ENCODE assay signal across 27 cellular contexts in the genomic region with DNA sequence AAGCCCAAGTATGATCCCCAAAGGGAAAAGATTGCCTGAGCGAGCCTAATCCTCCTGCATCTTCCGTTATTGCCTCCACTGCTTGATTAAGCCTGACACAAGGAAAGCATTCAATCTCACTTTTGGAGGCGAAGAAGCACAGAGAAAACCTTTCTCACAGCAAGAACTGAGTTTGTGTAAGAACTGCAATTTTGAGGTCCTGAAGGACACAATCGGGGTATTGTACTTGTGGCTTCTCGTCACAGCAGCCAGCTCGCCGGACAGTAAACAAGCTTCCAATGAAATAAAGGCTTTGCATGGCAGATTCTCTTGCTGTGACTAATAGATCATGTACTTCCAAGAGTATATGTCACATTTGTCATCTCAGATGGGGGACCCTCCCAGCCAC. TPM values are rescaled to one million over a fixed set of nuclear protein-coding genes. Genes with fewer than 3 reads are reported as not detected.
DNase-seq lines count a peak whose midpoint lies in the region; ATAC-seq and TF ChIP-seq lines count a peak whose summit lies in the region.
"Had no signal": no experiment of that assay in that cellular context is flagged by ENCODE, and none has a peak within 500 bp of the region (broad histone marks: within the 10 kb centered on the region; RNA-seq: fewer than 3 reads in every experiment).

No MANE protein-coding gene starts in this region.

- DNase-seq in GM23338 (ENCODE audit: low spot score) (no peak), dorsolateral prefrontal cortex (peak in 2 of 10 donors; percentile 49 to 62), sigmoid colon (peak; percentile 41), SKM-1 treated with dmso at 0.1 percent for 144 hours (lab: John Stamatoyannopoulos, UW; ENCODE audit: unreplicated experiment) (no peak), mesothelial cell of epicardium (ENCODE audit: low spot score in 2 of 2, unreplicated experiment in 2 of 2) (no peak)
- no peak for DNase-seq in CD4-positive, alpha-beta T cell
- DNase-seq: activated CD4-positive, alpha-beta T cell treated with anti-CD3 and anti-CD28 coated beads, Interleukin-2, amount 50 U/mL, for 1 hour; Caco-2; effector CD4-positive, alpha-beta T cell; GF-D8; kidney glomerular epithelial cell; NCI-H1436 treated with DMSO at 0.1 percent for 48 hours; NCI-H446 treated with DMSO at 0.1 percent for 48 hours; pancreas; right lobe of liver; stimulated activated naive CD8-positive, alpha-beta T cell treated with anti-CD3 and anti-CD28 coated beads, Interleukin-15, amount 100 ng/mL, for 72 hours; T1000 had no signal

- peaks cover 4% of the 10 kb centered on the region; the same call in 1 of the 2 replicates for H3F3A ChIP-seq in GM23338 (replicated peaks; ENCODE audit: low read depth)

- ATAC-seq in GM23338 (no peak), GM19351 (IDR thresholded peaks at IDR 0.05; ENCODE audit: unreplicated experiment) (no peak)
- ATAC-seq in CD4-positive, alpha-beta T cell (ENCODE audit: poor library complexity) = no peak
- ATAC-seq: activated naive CD4-positive, alpha-beta T cell treated with anti-CD3 and anti-CD28 coated beads, Interleukin-2, amount 50 U/mL, for 72 hours; naive thymus-derived CD8-positive, alpha-beta T cell; pancreas; right lobe of liver; stimulated activated naive CD8-positive, alpha-beta T cell treated with anti-CD3 and anti-CD28 coated beads, Interleukin-15, amount 100 ng/mL, for 72 hours had no signal

- TF ChIP-seq POLR2A in sigmoid colon (IDR thresholded peaks at IDR 0.05) = no peak

- POLR2A ChIA-PET in CD4-positive, alpha-beta T cell (lab: Charles Lee) = no interaction called here

- H3K27ac ChIP-seq in GM23338 (ENCODE audit: low read depth) = no peak overlapping the region
- H3K27ac ChIP-seq in dorsolateral prefrontal cortex = peak overlapping the region; percentile 9 to 97 (median 87)
- peak overlapping the region; percentile 16 for H3K27ac ChIP-seq in mesodermal cell (ENCODE audit: low read depth, low read length, severe bottlenecking)
- H3K27ac ChIP-seq in sigmoid colon = peak overlapping the region; percentile 99 to 100 (median 99)
- no peak overlapping the region for H3K27ac ChIP-seq in CD4-positive, alpha-beta T cell (ENCODE audit: low read depth, low read length)
- H3K27ac ChIP-seq: KMS-11, pancreas, right lobe of liver, RWPE1 had no signal

- TF ChIP-seq CTCF in GM23338 (conservative IDR thresholded peaks at IDR 0.05; ENCODE audit: low read depth in 2 of 2) (no peak), dorsolateral prefrontal cortex (IDR thresholded peaks at IDR 0.05 in 54 of 56, conservative IDR thresholded peaks at IDR 0.05 in 2 of 56; ENCODE audit: low read depth in 1 of 56, partially characterized antibody in 56 of 56) (no peak), sigmoid colon (IDR thresholded peaks at IDR 0.05) (no peak), mesothelial cell of epicardium (IDR thresholded peaks at IDR 0.05; ENCODE audit: unreplicated experiment) (no peak)
- TF ChIP-seq CTCF in CD4-positive, alpha-beta T cell (IDR thresholded peaks at IDR 0.05) = no peak

- no peaks in the 10 kb centered on the region for H3K9me2 ChIP-seq in GM23338 (ENCODE audit: insufficient read depth)

- H2AFZ ChIP-seq in GM23338 = no peak overlapping the region

- H3K27ac Mint-ChIP-seq in GM23338 = no peak overlapping the region
- no peak overlapping the region for H3K27ac Mint-ChIP-seq in CD4-positive, alpha-beta T cell
- H3K27ac Mint-ChIP-seq in mesothelial cell of epicardium = no peak overlapping the region
- H3K27ac Mint-ChIP-seq: activated naive CD4-positive, alpha-beta T cell treated with anti-CD3 and anti-CD28 coated beads, Interleukin-2, amount 50 U/mL, for 72 hours; activated T-helper 1 cell treated with anti-CD3 and anti-CD28 coated beads, Interleukin-12 subunit alpha, Interleukin-12 subunit beta, Interleukin-2, Interleukin-4 antibody, amounts not matched to agents 30 ng/mL and 10 ng/mL and 1 ng/mL, durations not matched to agents 14 hours and 24 hours and 36 hours; naive thymus-derived CD8-positive, alpha-beta T cell; stimulated activated naive CD8-positive, alpha-beta T cell treated with anti-CD3 and anti-CD28 coated beads, Interleukin-15, amount 100 ng/mL, for 72 hours had no signal

- H3K27me3 ChIP-seq in GM23338 (ENCODE audit: insufficient read depth) (peaks cover 71% of the 10 kb centered on the region), dorsolateral prefrontal cortex (peaks cover 9 to 95% (median 63%) of the 10 kb centered on the region in 45 donors), sigmoid colon (no peaks in the 10 kb centered on the region)
- H3K27me3 ChIP-seq in CD4-positive, alpha-beta T cell (ENCODE audit: control insufficient read depth, insufficient read depth, low read length) = peaks cover 61% of the 10 kb centered on the region

- no peak overlapping the region for H3K4me2 ChIP-seq in GM23338
- H3K4me2 ChIP-seq: KMS-11 had no signal

- H3K36me3 ChIP-seq in GM23338 (ENCODE audit: insufficient read depth) (no peaks in the 10 kb centered on the region), mesodermal cell (ENCODE audit: control insufficient read depth, insufficient read depth, low read length) (peaks cover 10% of the 10 kb centered on the region), sigmoid colon (peaks cover 7 to 28% (median 16%) of the 10 kb centered on the region in 4 donors)
- H3K36me3 ChIP-seq: pancreas, right lobe of liver had no signal

- WGBS in mesodermal cell (ENCODE audit: insufficient coverage in 2 of 2), 2 experiments = 81 to 82% methylated on average over 6 to 7 of the region's 7 CpGs
- WGBS in sigmoid colon, 2 donors = 70 to 74% methylated on average over 7 of the region's 7 CpGs

- CTCF ChIA-PET in CD4-positive, alpha-beta T cell (lab: Charles Lee) = no interaction called here

- H3K79me2 ChIP-seq in GM23338 (replicated peaks; ENCODE audit: insufficient read depth) = no peaks in the 10 kb centered on the region

- H3K4me1 ChIP-seq in GM23338 (ENCODE audit: insufficient read depth) = peaks cover 18% of the 10 kb centered on the region; the same call in 1 of the 2 replicates
- H3K4me1 ChIP-seq in mesodermal cell (ENCODE audit: control insufficient read depth, insufficient read depth, low read length, poor library complexity, severe bottlenecking) = peaks cover 33% of the 10 kb centered on the region
- H3K4me1 ChIP-seq in sigmoid colon = peaks cover 0 to 52% (median 50%) of the 10 kb centered on the region in 4 donors
- H3K4me1 ChIP-seq: Caco-2, pancreas, right lobe of liver had no signal

- TF ChIP-seq EP300 in sigmoid colon (IDR thresholded peaks at IDR 0.05) = no peak

- H3K9me3 Mint-ChIP-seq in GM23338 (no peaks in the 10 kb centered on the region), mesothelial cell of epicardium (no peaks in the 10 kb centered on the region)
- H3K9me3 Mint-ChIP-seq in CD4-positive, alpha-beta T cell = no peaks in the 10 kb centered on the region
- H3K9me3 Mint-ChIP-seq: activated naive CD4-positive, alpha-beta T cell treated with anti-CD3 and anti-CD28 coated beads, Interleukin-2, amount 50 U/mL, for 72 hours; activated T-helper 1 cell treated with anti-CD3 and anti-CD28 coated beads, Interleukin-12 subunit alpha, Interleukin-12 subunit beta, Interleukin-2, Interleukin-4 antibody, amounts not matched to agents 30 ng/mL and 10 ng/mL and 1 ng/mL, durations not matched to agents 14 hours and 24 hours and 36 hours; naive thymus-derived CD8-positive, alpha-beta T cell; stimulated activated naive CD8-positive, alpha-beta T cell treated with anti-CD3 and anti-CD28 coated beads, Interleukin-15, amount 100 ng/mL, for 72 hours had no signal

- H3K4me3 Mint-ChIP-seq in GM23338 = no peak overlapping the region
- no peak overlapping the region for H3K4me3 Mint-ChIP-seq in CD4-positive, alpha-beta T cell
- no peak overlapping the region for H3K4me3 Mint-ChIP-seq in mesothelial cell of epicardium
- H3K4me3 Mint-ChIP-seq: activated T-helper 1 cell treated with anti-CD3 and anti-CD28 coated beads, Interleukin-12 subunit alpha, Interleukin-12 subunit beta, Interleukin-2, Interleukin-4 antibody, amounts not matched to agents 30 ng/mL and 10 ng/mL and 1 ng/mL, durations not matched to agents 14 hours and 24 hours and 36 hours; naive thymus-derived CD8-positive, alpha-beta T cell; stimulated activated naive CD8-positive, alpha-beta T cell treated with anti-CD3 and anti-CD28 coated beads, Interleukin-15, amount 100 ng/mL, for 72 hours had no signal

- H3K36me3 Mint-ChIP-seq in GM23338 (ENCODE audit: low read depth) (no peaks in the 10 kb centered on the region), mesothelial cell of epicardium (no peaks in the 10 kb centered on the region)
- H3K36me3 Mint-ChIP-seq in CD4-positive, alpha-beta T cell (ENCODE audit: low read depth) = no peaks in the 10 kb centered on the region
- H3K36me3 Mint-ChIP-seq: activated naive CD4-positive, alpha-beta T cell treated with anti-CD3 and anti-CD28 coated beads, Interleukin-2, amount 50 U/mL, for 72 hours; naive thymus-derived CD8-positive, alpha-beta T cell had no signal

- H3K9me3 ChIP-seq in mesodermal cell (ENCODE audit: control insufficient read depth, low read length) (no peaks in the 10 kb centered on the region), sigmoid colon (no peaks in the 10 kb centered on the region)
- H3K9me3 ChIP-seq in CD4-positive, alpha-beta T cell (ENCODE audit: control insufficient read depth, low read length) = no peaks in the 10 kb centered on the region
- H3K9me3 ChIP-seq: Caco-2, pancreas, right lobe of liver had no signal

- intact Hi-C loops in dorsolateral prefrontal cortex (cut with DNase I) (loop anchor here in 1 of 2 donors (2.0 kb wide), 1 partner anchor 39 kb away; no protein-coding TSS in a partner anchor), sigmoid colon (cut with DNase I) (no loop called here)
- intact Hi-C loops in CD4-positive, alpha-beta T cell (cut with DNase I, micrococcal nuclease) = no loop called here

- peaks cover 27% of the 10 kb centered on the region for H3K4me1 Mint-ChIP-seq in GM23338
- H3K4me1 Mint-ChIP-seq in CD4-positive, alpha-beta T cell (ENCODE audit: low read depth) = no peaks in the 10 kb centered on the region
- H3K4me1 Mint-ChIP-seq in mesothelial cell of epicardium = no peaks in the 10 kb centered on the region

- H3K27me3 Mint-ChIP-seq in GM23338 (ENCODE audit: insufficient read depth, low read depth, poor library complexity) (peaks cover 73% of the 10 kb centered on the region), mesothelial cell of epicardium (ENCODE audit: low read depth) (peaks cover 100% of the 10 kb centered on the region)
- H3K27me3 Mint-ChIP-seq in CD4-positive, alpha-beta T cell = peaks cover 88% of the 10 kb centered on the region

- H3K4me3 ChIP-seq in GM23338 (no peak overlapping the region), dorsolateral prefrontal cortex (peak overlapping the region in 12 of 59 donors; percentile 10 to 42 (median 24)), mesodermal cell (ENCODE audit: extremely low read depth, insufficient read depth, low read length, poor library complexity, severe bottlenecking) (no peak overlapping the region), sigmoid colon (no peak overlapping the region)
- H3K4me3 ChIP-seq: pancreas, right lobe of liver had no signal

- peaks cover 13% of the 10 kb centered on the region; the same call in 1 of the 2 replicates for H4K20me1 ChIP-seq in GM23338 (replicated peaks; ENCODE audit: insufficient read depth)

RNA-seq across cellular contexts. Expression of a gene that starts 18.7 kb away (rescaled TPM):
- 0.10 TPM in 1 of 2 replicates, not detected in the other for total RNA-seq in GM23338 (2014; rRNA removed; shearing (Covaris generic))
- polyA plus RNA-seq in GM23338 (2016; fragmentation: Nextera tagmentation; extraction: Ambion mirVana) = 0.15 TPM in 1 of 2 replicates, not detected in the other
- total RNA-seq in dorsolateral prefrontal cortex = 1 to 10 TPM in 118 of 120 experiments, under 1 TPM in 2; 0.96 to 6.6 (median 2.5) TPM
- 22.0 TPM for polyA plus RNA-seq in mesodermal cell (2013, experiment 1 of 2)
- 26.8 TPM for polyA plus RNA-seq in mesodermal cell (2013, experiment 2 of 2)
- 10 to 100 TPM; 44.6 to 74.2 (median 59.3) TPM for total RNA-seq in sigmoid colon
- 1 to 10 TPM; 2.5 to 8.5 (median 4.8) TPM for polyA plus RNA-seq in sigmoid colon
- not detected for total RNA-seq in CD4-positive, alpha-beta T cell
- 1.9 to 2.6 TPM (median 1.9 TPM) in 3 replicates for total RNA-seq in mesothelial cell of epicardium
- total RNA-seq: A673; activated naive CD4-positive, alpha-beta T cell treated with anti-CD3 and anti-CD28 coated beads, Interleukin-2, amount 50 U/mL, for 72 hours; activated T-helper 1 cell treated with anti-CD3 and anti-CD28 coated beads, Interleukin-12 subunit alpha, Interleukin-12 subunit beta, Interleukin-2, Interleukin-4 antibody, amounts not matched to agents 30 ng/mL and 10 ng/mL and 1 ng/mL, durations not matched to agents 14 hours and 24 hours and 36 hours; H1; HT-29; naive thymus-derived CD8-positive, alpha-beta T cell had no signal
- polyA plus RNA-seq: naive thymus-derived CD8-positive, alpha-beta T cell had no signal

Comparison
In these comparisons a context has a peak if more than half of its experiments do, and no peak if none do; other contexts are left out.
1. H3K27ac ChIP-seq: peak in dorsolateral prefrontal cortex (59 of 59), mesodermal cell (single experiment) and sigmoid colon (4 of 4); none in GM23338 (single experiment) and CD4-positive, alpha-beta T cell (single experiment).
2. RNA of a gene that starts 18.7 kb away (total RNA-seq): 44.6 to 74.2 TPM in sigmoid colon; 0.96 to 6.6 TPM in dorsolateral prefrontal cortex, 1.9 to 2.6 TPM in mesothelial cell of epicardium, 0.10 TPM in GM23338 and not detected in CD4-positive, alpha-beta T cell; every median in the first group is over 4 times any median in the second.